In genomic region chr13:51797664-51798488, GRCh38 we compare ENCODE assay signal across 8 cellular contexts. TPM values are rescaled to one million over a fixed set of nuclear protein-coding genes. Genes with fewer than 3 reads are reported as not detected.
DNase-seq lines count a peak whose midpoint lies in the region; ATAC-seq and TF ChIP-seq lines count a peak whose summit lies in the region.

No MANE protein-coding gene starts in this region.

- no peaks in the 10 kb centered on the region for H3K27me3 ChIP-seq in sigmoid colon
- H3K27me3 ChIP-seq in vagina, result no peaks in the 10 kb centered on the region

- H3K27me3 Mint-ChIP-seq in IgD-negative memory B cell, result no peaks in the 10 kb centered on the region

- H3K27ac Mint-ChIP-seq in IgD-negative memory B cell, result peak overlapping the region; percentile 16 to 92 (median 87)

- DNase-seq in NCI-H82 treated with DMSO at 0.1 percent for 48 hours (lab: John Stamatoyannopoulos, UW; ENCODE audit: unreplicated experiment), result peak; percentile 90
- peak; percentile 43 for DNase-seq in activated effector memory CD4-positive, alpha-beta T cell treated with Interleukin-2 at 50 U/mL for 16 hours
- peak; percentile 75 for DNase-seq in glomerular visceral epithelial cell (ENCODE audit: extremely low spot score)
- peak; percentile 71 for DNase-seq in sigmoid colon
- DNase-seq in vagina (ENCODE audit: extremely low spot score in 2 of 2), result no peak

- H3K9me3 ChIP-seq in sigmoid colon (no peaks in the 10 kb centered on the region), vagina (no peaks in the 10 kb centered on the region)

- peak; percentile 37 for ATAC-seq in GM18868 (IDR thresholded peaks at IDR 0.05; ENCODE audit: unreplicated experiment)

- peak overlapping the region in 1 of 4 donors; percentile 67 for H3K4me3 Mint-ChIP-seq in IgD-negative memory B cell

- H3K4me1 ChIP-seq in sigmoid colon (peaks cover 0 to 41% (median 31%) of the 10 kb centered on the region in 4 donors), vagina (peaks cover 24% of the 10 kb centered on the region)

- peak; percentile 76 for TF ChIP-seq CTCF in C4-2B (conservative IDR thresholded peaks at IDR 0.05)
- TF ChIP-seq CTCF in sigmoid colon (IDR thresholded peaks at IDR 0.05), result peak in 3 of 4 experiments; percentile 19 to 43 (median 35)
- peak in 1 of 3 experiments; percentile 30 for TF ChIP-seq CTCF in vagina (IDR thresholded peaks at IDR 0.05)

- intact Hi-C loops in sigmoid colon (cut with DNase I), result no loop called here
- intact Hi-C loops in vagina (cut with DNase I), result no loop called here

- no peak overlapping the region for H3K4me3 ChIP-seq in sigmoid colon
- H3K4me3 ChIP-seq in vagina, result no peak overlapping the region

- no peak for TF ChIP-seq EP300 in sigmoid colon (IDR thresholded peaks at IDR 0.05)

- TF ChIP-seq POLR2A in sigmoid colon (IDR thresholded peaks at IDR 0.05) (no peak), vagina (IDR thresholded peaks at IDR 0.05) (no peak)

- H3K9me3 Mint-ChIP-seq in IgD-negative memory B cell, result no peaks in the 10 kb centered on the region

- 60 to 71% methylated on average over 12 of the region's 12 CpGs for WGBS in sigmoid colon, 2 donors

- H3K27ac ChIP-seq in C4-2B (peak overlapping the region; percentile 41), sigmoid colon (no peak overlapping the region), vagina (no peak overlapping the region)

- no peaks in the 10 kb centered on the region for H3K36me3 Mint-ChIP-seq in IgD-negative memory B cell

- peaks cover 0 to 22% (median 0%) of the 10 kb centered on the region in 4 donors for H3K36me3 ChIP-seq in sigmoid colon
- H3K36me3 ChIP-seq in vagina, result no peaks in the 10 kb centered on the region

- peaks cover 29 to 38% (median 33%) of the 10 kb centered on the region in 3 donors for H3K4me1 Mint-ChIP-seq in IgD-negative memory B cell

RNA-seq across cellular contexts. Expression of gene DHRS12, which starts 6.1 kb away (rescaled TPM):
- 22.0 TPM for polyA plus RNA-seq in IgD-negative memory B cell
- 10 to 100 TPM; 11.4 to 26.9 (median 14.9) TPM for total RNA-seq in sigmoid colon
- 10 to 100 TPM in 2 of 3 donors, 1 to 10 TPM in 1; 7.4 to 23.4 (median 16.2) TPM for polyA plus RNA-seq in sigmoid colon
- 12.5 TPM for total RNA-seq in vagina

RNA-seq across cellular contexts. Expression of gene TMEM272, which starts 47.1 kb away (rescaled TPM):
- polyA plus RNA-seq in IgD-negative memory B cell (not detected), sigmoid colon (under 1 TPM in 1 of 3 donors, not detected in 2; 0.28 TPM)
- total RNA-seq in sigmoid colon (under 1 TPM in 1 of 4 donors, not detected in 3; under 0.01 TPM), vagina (0.25 TPM)

Comparison
In these comparisons a context has a peak if more than half of its experiments do, and no peak if none do; other contexts are left out.
1. DNase-seq: peak in NCI-H82 treated with DMSO at 0.1 percent for 48 hours (single experiment), activated effector memory CD4-positive, alpha-beta T cell treated with Interleukin-2 at 50 U/mL for 16 hours (single experiment), glomerular visceral epithelial cell (single experiment) and sigmoid colon (single experiment); none in vagina (0 of 2).